In genomic region chr2:144509001-144509545, GRCh38 we compare ENCODE assay signal across 13 cellular contexts. TPM values are rescaled to one million over a fixed set of nuclear protein-coding genes. Genes with fewer than 3 reads are reported as not detected.
DNase-seq lines count a peak whose midpoint lies in the region; ATAC-seq, FAIRE-seq and TF ChIP-seq lines count a peak whose summit lies in the region.
"Had no signal": no experiment of that assay in that cellular context is flagged by ENCODE, and none has a peak within 500 bp of the region (broad histone marks: within the 10 kb centered on the region; RNA-seq: fewer than 3 reads in every experiment).

No MANE protein-coding gene starts in this region.

- peaks cover 90% of the 10 kb centered on the region for H3K36me3 ChIP-seq in K562 (ENCODE audit: control insufficient read depth, insufficient read depth, low read length)
- H3K36me3 ChIP-seq in lung (ENCODE audit: control insufficient read depth in 2 of 2, insufficient read depth in 2 of 2, low read length in 2 of 2), result no peaks in the 10 kb centered on the region
- H3K36me3 ChIP-seq in BE2C, result no peaks in the 10 kb centered on the region

- DNase-seq in DMS 273 (lab: John Stamatoyannopoulos, UW; ENCODE audit: unreplicated experiment) (peak; percentile 8), DMS 273 treated with DMSO at 0.1 percent for 48 hours (lab: John Stamatoyannopoulos, UW) (no peak), K562 (ENCODE audit: extremely low read depth in 1 of 4, low spot score in 3 of 4) (no peak), lung (ENCODE audit: low spot score) (no peak), substantia nigra (lab: John Stamatoyannopoulos, UW) (no peak), NCI-H1092 treated with DMSO at 0.1 percent for 48 hours (lab: John Stamatoyannopoulos, UW) (no peak), BE2C (no peak), D721Med (ENCODE audit: insufficient read length, low spot score) (no peak)
- DNase-seq: activated CD8-positive, alpha-beta memory T cell treated with anti-CD3 and anti-CD28 coated beads for 24 hours; stimulated activated naive CD4-positive, alpha-beta T cell had no signal

- peak overlapping the region in 1 of 2 experiments; percentile 50; a peak in 2 of 4 replicates for H3K9ac ChIP-seq in K562 (ENCODE audit: insufficient read depth in 1 of 2, low read depth in 2 of 2, low read length in 2 of 2)
- H3K9ac ChIP-seq: parathyroid adenoma had no signal

- POLR2A ChIA-PET in K562 (lab: Yijun Ruan, JAX), result interaction anchor here (0.6 to 4.8 kb wide), 6 partner anchors 11 to 463 kb away, joined by 3 to 21 read pairs (median 4); partner anchors contain the start of gene ZEB2

- H4K20me1 ChIP-seq in K562 (replicated peaks; ENCODE audit: control insufficient read depth, insufficient read depth, low read length), result peaks cover 43% of the 10 kb centered on the region

- no peak for TF ChIP-seq EP300 in K562 (IDR thresholded peaks at IDR 0.05; ENCODE audit: low read length)

- H3K9me3 ChIP-seq in K562 (replicated peaks; ENCODE audit: control insufficient read depth, insufficient read depth, low read depth, low read length), result no peaks in the 10 kb centered on the region
- H3K9me3 ChIP-seq in lung (ENCODE audit: control insufficient read depth in 2 of 2, insufficient read depth in 1 of 2, low read length in 1 of 2), result no peaks in the 10 kb centered on the region
- H3K9me3 ChIP-seq in BE2C, result no peaks in the 10 kb centered on the region

- ATAC-seq in K562 (peak; percentile 10; the same call in 2 of the 3 replicates), lung (ENCODE audit: insufficient read depth, low FRiP score) (no peak)

- peak overlapping the region; percentile 65 for H3K4me2 ChIP-seq in K562 (ENCODE audit: insufficient read depth, low read length)

- peaks cover 32 to 91% of the 10 kb centered on the region in 2 experiments for H3K4me1 ChIP-seq in K562 (replicated peaks in 1 of 2; ENCODE audit: control insufficient read depth in 2 of 2, insufficient read depth in 2 of 2, low read length in 2 of 2)
- peaks cover 6 to 14% of the 10 kb centered on the region in 2 donors for H3K4me1 ChIP-seq in lung (ENCODE audit: control insufficient read depth in 2 of 2, insufficient read depth in 2 of 2, low read length in 2 of 2)
- peaks cover 13% of the 10 kb centered on the region; the same call in 1 of the 2 replicates for H3K4me1 ChIP-seq in BE2C
- H3K4me1 ChIP-seq: parathyroid adenoma had no signal

- no TSS peak for BruUV-seq in K562 (replicated peaks; lab: Mats Ljungman, UMichigan)

- H3K27ac ChIP-seq in K562 (ENCODE audit: extremely low read depth, low read depth, low read length), result peak overlapping the region; percentile 60
- H3K27ac ChIP-seq in lung (ENCODE audit: low read depth in 1 of 2, low read length in 1 of 2), result peak overlapping the region; percentile 91 to 99
- H3K27ac ChIP-seq in substantia nigra (ENCODE audit: low read depth, low read length, poor library complexity, severe bottlenecking), result peak overlapping the region; percentile 99
- H3K27ac ChIP-seq: 22Rv1, parathyroid adenoma had no signal

- no peak for TF ChIP-seq RAD21 in K562 (CRISPR knock-in tag; conservative IDR thresholded peaks at IDR 0.05 in 1 of 2, IDR thresholded peaks at IDR 0.05 in 1 of 2)

- 4% methylated on average over 7 of the region's 7 CpGs for WGBS in K562 (ENCODE audit: insufficient coverage, low coverage, missing lambda C conversion rate)
- 56 to 59% methylated on average over 7 of the region's 7 CpGs for WGBS in lung, 2 donors

- no peak overlapping the region for H2AFZ ChIP-seq in K562 (ENCODE audit: low read depth, low read length)
- H2AFZ ChIP-seq: parathyroid adenoma had no signal

- CTCF ChIA-PET in K562 (lab: Yijun Ruan, JAX; ENCODE audit: low intra/inter-chr PET ratio), result interaction anchor here (1.1 kb wide), 1 partner anchor 11 kb away, joined by 8 read pairs; the partner anchor contains the start of gene ZEB2

- in situ Hi-C loops in K562 (cut with MboI), result no loop called here

- peak; percentile 15 for FAIRE-seq in K562 (lab: Jason Lieb, UNC)
- no peak for FAIRE-seq in D721Med (lab: Jason Lieb, UNC)
- FAIRE-seq: endometrium had no signal

- no peaks in the 10 kb centered on the region for H3K9me1 ChIP-seq in K562 (ENCODE audit: control insufficient read depth, insufficient read depth, low read length)

- TF ChIP-seq POLR2A in K562 (conservative IDR thresholded peaks at IDR 0.05), result no peak

- peak overlapping the region; percentile 3; the same call in 1 of the 2 replicates for H3K4me3 ChIP-seq in K562
- no peak overlapping the region for H3K4me3 ChIP-seq in lung
- no peak overlapping the region for H3K4me3 ChIP-seq in BE2C (ENCODE audit: low read depth, low read length)

- H3K27me3 ChIP-seq in K562 (ENCODE audit: control insufficient read depth in 2 of 2, insufficient read depth in 2 of 2, low read length in 2 of 2), result no peaks in the 10 kb centered on the region
- H3K27me3 ChIP-seq in lung (ENCODE audit: control insufficient read depth, insufficient read depth), result no peaks in the 10 kb centered on the region
- H3K27me3 ChIP-seq in BE2C, result no peaks in the 10 kb centered on the region

- TF ChIP-seq CTCF in K562 (IDR thresholded peaks at IDR 0.05 in 2 of 3, conservative IDR thresholded peaks at IDR 0.05 in 1 of 3; ENCODE audit: insufficient read depth in 2 of 3, low read depth in 1 of 3, low read length in 3 of 3) (no peak), lung (IDR thresholded peaks at IDR 0.05; ENCODE audit: control extremely low read depth, extremely low read depth) (no peak), BE2C (IDR thresholded peaks at IDR 0.05; ENCODE audit: low read depth, low read length) (no peak), D721Med (IDR thresholded peaks at IDR 0.05; ENCODE audit: insufficient read depth, missing control alignments) (no peak)

- peaks cover 100% of the 10 kb centered on the region for H3K79me2 ChIP-seq in K562 (ENCODE audit: control insufficient read depth, insufficient read depth, low read length)
- H3K79me2 ChIP-seq: parathyroid adenoma had no signal

- intact Hi-C loops in K562 (cut with micrococcal nuclease), result loop anchor here (5.0 kb wide), 2 partner anchors 67 to 177 kb away; a partner anchor contains a TSS

TF ChIP-seq in K562, 482 proteins besides CTCF, POLR2A, EP300 and RAD21 (continues in another document):
- TF ChIP-seq FOXK2 (conservative IDR thresholded peaks at IDR 0.05 in 1 of 2, IDR thresholded peaks at IDR 0.05 in 1 of 2; ENCODE audit: low read depth in 2 of 2), result 0 out of 4 replicates have a peak, but pooled peaks of 1 of the 2 experiments have one; percentile 17
- no peak for TF ChIP-seq EHMT2 (IDR thresholded peaks at IDR 0.05)
- no peak for TF ChIP-seq CCNT2 (IDR thresholded peaks at IDR 0.05; ENCODE audit: borderline replicate concordance, extremely low read depth, insufficient read length, low read depth, low read length)
- TF ChIP-seq POLR2AphosphoS2 (IDR thresholded peaks at IDR 0.05; ENCODE audit: low read length), result no peak; the same call in 1 of the 2 replicates
- TF ChIP-seq CSDE1 (IDR thresholded peaks at IDR 0.05), result 0 out of 4 replicates have a peak, but pooled peaks of 1 of the 2 experiments have one; percentile 25
- TF ChIP-seq STAT5A (IDR thresholded peaks at IDR 0.05; ENCODE audit: borderline replicate concordance, low read length), result 0 out of 2 replicates have a peak, but pooled peaks have one; percentile 4
- no peak for TF ChIP-seq ZEB2 (IDR thresholded peaks at IDR 0.05)
- no peak for TF ChIP-seq ADNP (tag; IDR thresholded peaks at IDR 0.05)
- TF ChIP-seq, protein P1, sequence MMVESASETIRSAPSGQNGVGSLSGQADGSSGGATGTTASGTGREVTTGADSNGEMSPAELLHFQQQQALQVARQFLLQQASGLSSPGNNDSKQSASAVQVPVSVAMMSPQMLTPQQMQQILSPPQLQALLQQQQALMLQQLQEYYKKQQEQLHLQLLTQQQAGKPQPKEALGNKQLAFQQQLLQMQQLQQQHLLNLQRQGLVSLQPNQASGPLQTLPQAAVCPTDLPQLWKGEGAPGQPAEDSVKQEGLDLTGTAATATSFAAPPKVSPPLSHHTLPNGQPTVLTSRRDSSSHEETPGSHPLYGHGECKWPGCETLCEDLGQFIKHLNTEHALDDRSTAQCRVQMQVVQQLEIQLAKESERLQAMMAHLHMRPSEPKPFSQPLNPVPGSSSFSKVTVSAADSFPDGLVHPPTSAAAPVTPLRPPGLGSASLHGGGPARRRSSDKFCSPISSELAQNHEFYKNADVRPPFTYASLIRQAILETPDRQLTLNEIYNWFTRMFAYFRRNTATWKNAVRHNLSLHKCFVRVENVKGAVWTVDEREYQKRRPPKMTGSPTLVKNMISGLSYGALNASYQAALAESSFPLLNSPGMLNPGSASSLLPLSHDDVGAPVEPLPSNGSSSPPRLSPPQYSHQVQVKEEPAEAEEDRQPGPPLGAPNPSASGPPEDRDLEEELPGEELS (CRISPR knock-in tag; IDR thresholded peaks at IDR 0.05; ENCODE audit: borderline replicate concordance), result no peak
- TF ChIP-seq ZNF143 (CRISPR knock-in tag; IDR thresholded peaks at IDR 0.05), result no peak
- TF ChIP-seq POLR2AphosphoS5 (IDR thresholded peaks at IDR 0.05; ENCODE audit: control insufficient read depth, insufficient read depth, low read depth, low read length), result peak; percentile 36; the same call in 1 of the 2 replicates

RNA-seq across cellular contexts. Expression of gene ZEB2, which starts 10.8 kb away (rescaled TPM):
- 342 and 614 TPM in 2 replicates for total RNA-seq in K562 (2011; cell fraction: chromatin; rRNA removed; ENCODE audit: low replicate concordance)
- total RNA-seq in K562 (2011; cell fraction: nucleolus; rRNA removed), result 113 and 153 TPM in 2 replicates
- 327 and 692 TPM in 2 replicates for total RNA-seq in K562 (2011; cell fraction: nucleoplasm; rRNA removed)
- 65.0 and 72.3 TPM in 2 replicates for total RNA-seq in K562 (2014; rRNA removed)
- 87.9 and 96.2 TPM in 2 replicates for total RNA-seq in K562 (2014; rRNA removed; fragmentation: Illumina TruSeq; extraction: Trizol)
- total RNA-seq in K562 (2015; rRNA removed; fragmentation: Illumina TruSeq; extraction: Trizol), result 82.2 and 85.8 TPM in 2 replicates
- 101 and 113 TPM in 2 replicates for total RNA-seq in K562 (2021)
- polyA plus RNA-seq in K562 (2011; rRNA removed), result 66.9 and 73.3 TPM in 2 replicates
- polyA plus RNA-seq in K562 (2011; cell fraction: cytosol; rRNA removed), result 37.5 and 39.9 TPM in 2 replicates
- polyA plus RNA-seq in K562 (2011; cell fraction: nucleus; rRNA removed), result 143 and 148 TPM in 2 replicates
- 33.6 and 40.1 TPM in 2 replicates for polyA plus RNA-seq in K562 (2012)
- polyA plus RNA-seq in K562 (2014; fragmentation: Illumina TruSeq; extraction: Trizol), result 52.2 and 57.2 TPM in 2 replicates
- polyA plus RNA-seq in K562 (2014; fragmentation: Nextera tagmentation; extraction: Ambion mirVana), result 10 to 100 TPM; 15.1 to 30.1 TPM
- 46.5 and 50.2 TPM in 2 replicates for polyA plus RNA-seq in K562 (2014; rRNA removed)
- 369 and 399 TPM in 2 replicates for polyA minus RNA-seq in K562 (2011; rRNA and poly(A)+ RNA removed)
- 41.4 and 51.2 TPM in 2 replicates for polyA minus RNA-seq in K562 (2011; cell fraction: cytosol; rRNA and poly(A)+ RNA removed)
- 431 and 576 TPM in 2 replicates for polyA minus RNA-seq in K562 (2011; cell fraction: nucleus; rRNA and poly(A)+ RNA removed)
- 100 to 1,000 TPM; 176 to 332 TPM for total RNA-seq in lung
- polyA plus RNA-seq in lung, result 10 to 100 TPM; 27.0 to 77.6 TPM
- 20.7 TPM for polyA plus RNA-seq in BE2C (2012; ENCODE audit: insufficient read depth, insufficient read length, low read depth)
